Comparison of ENCODE assay signal across 23 cellular contexts in the genomic region with DNA sequence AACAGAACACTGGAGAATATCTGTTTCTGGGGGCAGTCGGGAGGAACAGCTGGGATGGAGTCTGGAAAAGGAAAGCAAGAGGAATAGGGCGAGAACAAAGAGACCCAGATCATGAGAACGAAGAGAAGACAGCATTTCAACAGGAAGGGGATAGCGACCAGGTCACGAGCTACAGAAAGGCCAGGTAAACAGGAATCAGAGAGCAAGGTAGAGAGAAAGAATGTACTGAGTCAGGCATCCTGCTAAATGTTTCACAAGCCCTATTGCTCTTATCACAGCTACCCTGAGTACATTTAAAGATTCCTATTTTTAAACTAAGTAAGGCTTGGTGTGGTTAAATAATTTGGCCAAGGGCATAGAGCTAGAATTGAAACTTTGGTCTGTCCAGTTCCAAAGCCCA.
"Had no signal": no experiment of that assay in that cellular context is flagged by ENCODE, and none has a peak within 500 bp of the region (broad histone marks: within the 10 kb centered on the region; RNA-seq: fewer than 3 reads in every experiment).

No MANE protein-coding gene starts in this region.

- DNase-seq: activated CD4-positive, alpha-beta T cell treated with anti-CD3 and anti-CD28 coated beads for 48 hours; activated CD4-positive, alpha-beta T cell treated with anti-CD3 and anti-CD28 coated beads, Interleukin-2, amount 50 U/mL, for 48 hours; activated CD8-positive, alpha-beta memory T cell treated with anti-CD3 and anti-CD28 coated beads, Interleukin-2, amount 50 U/mL, for 4 hours; activated effector memory CD4-positive, alpha-beta T cell treated with anti-CD3 and anti-CD28 coated beads, Interleukin-2, amount 50 U/mL, for 16 hours; activated naive CD4-positive, alpha-beta T cell treated with anti-CD3 and anti-CD28 coated beads, Interleukin-2, amount 50 U/mL, for 16 hours; activated T-cell treated with anti-CD3 and anti-CD28 coated beads, Interleukin-2, amount 50 U/mL, for 1 hour; amniotic stem cell; brain microvascular endothelial cell; caudate nucleus; dermis blood vessel endothelial cell; effector CD8-positive, alpha-beta T cell; head of caudate nucleus; kidney glomerular epithelial cell; naive thymus-derived CD4-positive, alpha-beta T cell; nucleus accumbens; right lobe of liver; stimulated activated CD4-positive, alpha-beta T cell treated with anti-CD3 and anti-CD28 coated beads, Interleukin-2, amount 100 ng/mL, for 48 hours; stimulated activated naive CD4-positive, alpha-beta T cell treated with Interleukin-2 at 50 U/mL for 16 hours; T1000; WERI-Rb-1 had no signal

- H3K4me1 ChIP-seq: right lobe of liver, tibial nerve had no signal

- H3K27me3 ChIP-seq: brain microvascular endothelial cell, right lobe of liver, tibial nerve had no signal

- H3K9me3 ChIP-seq: right lobe of liver, tibial nerve had no signal

- H3K36me3 ChIP-seq: brain microvascular endothelial cell, right lobe of liver, WERI-Rb-1 had no signal

- H3K4me3 ChIP-seq: right lobe of liver, SK-N-MC, tibial nerve had no signal

- H3K27ac ChIP-seq: brain microvascular endothelial cell, right lobe of liver, SK-N-MC, tibial nerve, WERI-Rb-1 had no signal

- ATAC-seq: activated CD4-positive, CD25-positive, alpha-beta regulatory T cell treated with anti-CD3 and anti-CD28 coated beads, Interleukin-2, amount 50 U/mL, for 24 hours; naive thymus-derived CD4-positive, alpha-beta T cell had no signal
